Comparison of ENCODE assay signal across 8 cellular contexts in the genomic region with DNA sequence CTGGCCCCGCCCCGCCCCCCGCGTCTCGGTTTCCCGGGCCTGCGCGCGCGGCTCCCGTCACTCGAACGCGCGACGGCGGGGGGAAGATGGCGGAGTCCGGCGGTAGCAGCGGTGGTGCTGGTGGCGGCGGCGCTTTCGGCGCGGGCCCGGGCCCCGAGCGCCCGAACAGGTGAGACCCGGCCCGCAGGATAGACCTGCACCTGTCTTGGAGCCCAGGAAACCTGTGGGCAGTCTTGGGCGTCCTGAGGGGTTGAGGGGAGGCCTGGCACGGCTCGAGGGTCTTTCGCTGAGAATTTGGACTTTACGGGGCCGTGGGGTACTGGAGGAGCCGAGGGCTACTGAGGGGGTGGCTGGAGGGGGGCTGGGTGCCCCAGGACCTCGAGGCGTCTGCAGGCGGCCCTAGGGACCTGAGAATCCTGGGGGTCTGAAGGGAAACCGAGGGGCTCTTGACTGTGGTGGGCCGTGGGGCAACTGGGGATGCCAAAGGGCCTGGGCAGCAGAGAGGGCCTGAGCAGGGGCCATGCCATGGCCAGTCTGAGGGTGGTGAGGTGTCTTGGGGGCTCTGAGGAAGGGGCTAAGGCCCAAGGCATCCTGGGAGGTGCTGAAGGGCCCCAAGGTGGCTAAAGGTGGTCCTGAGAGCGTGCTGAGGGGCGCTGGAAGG. TPM values are rescaled to one million over a fixed set of nuclear protein-coding genes. Genes with fewer than 3 reads are reported as not detected.
DNase-seq lines count a peak whose midpoint lies in the region; ATAC-seq and TF ChIP-seq lines count a peak whose summit lies in the region.

A gene with protein sequence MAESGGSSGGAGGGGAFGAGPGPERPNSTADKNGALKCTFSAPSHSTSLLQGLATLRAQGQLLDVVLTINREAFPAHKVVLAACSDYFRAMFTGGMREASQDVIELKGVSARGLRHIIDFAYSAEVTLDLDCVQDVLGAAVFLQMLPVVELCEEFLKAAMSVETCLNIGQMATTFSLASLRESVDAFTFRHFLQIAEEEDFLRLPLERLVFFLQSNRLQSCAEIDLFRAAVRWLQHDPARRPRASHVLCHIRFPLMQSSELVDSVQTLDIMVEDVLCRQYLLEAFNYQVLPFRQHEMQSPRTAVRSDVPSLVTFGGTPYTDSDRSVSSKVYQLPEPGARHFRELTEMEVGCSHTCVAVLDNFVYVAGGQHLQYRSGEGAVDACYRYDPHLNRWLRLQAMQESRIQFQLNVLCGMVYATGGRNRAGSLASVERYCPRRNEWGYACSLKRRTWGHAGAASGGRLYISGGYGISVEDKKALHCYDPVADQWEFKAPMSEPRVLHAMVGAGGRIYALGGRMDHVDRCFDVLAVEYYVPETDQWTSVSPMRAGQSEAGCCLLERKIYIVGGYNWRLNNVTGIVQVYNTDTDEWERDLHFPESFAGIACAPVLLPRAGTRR (plus strand): TSS at position 60 of the 661 bp plus-strand sequence. CDS start 27 bp downstream, at position 87.

- no peaks in the 10 kb centered on the region for H3K27me3 ChIP-seq in RWPE2 (ENCODE audit: insufficient read depth, poor library complexity, severe bottlenecking)
- H3K27me3 ChIP-seq in esophagus squamous epithelium: peaks cover 0 to 4% (median 0%) of the 10 kb centered on the region in 4 donors
- H3K27me3 ChIP-seq in psoas muscle (ENCODE audit: insufficient read depth in 3 of 3, low read length in 2 of 3): no peaks in the 10 kb centered on the region

- H3K36me3 ChIP-seq in RWPE2 (ENCODE audit: low read depth) (no peaks in the 10 kb centered on the region), esophagus squamous epithelium (no peaks in the 10 kb centered on the region), psoas muscle (ENCODE audit: insufficient read depth in 1 of 2, low read depth in 1 of 2) (no peaks in the 10 kb centered on the region)

- H3K27ac ChIP-seq in RWPE2 (ENCODE audit: poor library complexity, severe bottlenecking): peak within 1 kb of the TSS; percentile 24
- peak within 1 kb of the TSS; percentile 86 to 92 (median 90) for H3K27ac ChIP-seq in esophagus squamous epithelium
- H3K27ac ChIP-seq in psoas muscle: peak within 1 kb of the TSS; percentile 83

- H3K9me3 ChIP-seq in RWPE2 (ENCODE audit: severe bottlenecking): no peaks in the 10 kb centered on the region
- no peaks in the 10 kb centered on the region for H3K9me3 ChIP-seq in esophagus squamous epithelium
- H3K9me3 ChIP-seq in psoas muscle: no peaks in the 10 kb centered on the region

- 18 to 20% methylated on average over 8 to 9 of the region's 47 CpGs for WGBS in esophagus squamous epithelium, 2 donors
- WGBS in psoas muscle, 3 donors: 5 to 8% (median 7%) methylated on average over 41 to 47 of the region's 47 CpGs

- no peak for ATAC-seq in RWPE2 (ENCODE audit: low read depth)
- no peak for ATAC-seq in psoas muscle
- no peak for ATAC-seq in GM18498 (IDR thresholded peaks at IDR 0.05; ENCODE audit: unreplicated experiment)

- no peak for TF ChIP-seq CTCF in GM12875 (IDR thresholded peaks at IDR 0.05; ENCODE audit: borderline replicate concordance, insufficient read depth, low read depth, low read length)
- no peak for TF ChIP-seq CTCF in RWPE2 (IDR thresholded peaks at IDR 0.05; ENCODE audit: poor library complexity, severe bottlenecking)
- no peak for TF ChIP-seq CTCF in esophagus squamous epithelium (IDR thresholded peaks at IDR 0.05)
- TF ChIP-seq CTCF in psoas muscle (IDR thresholded peaks at IDR 0.05): no peak

- in situ Hi-C loops in KBM-7 (cut with MboI; ENCODE audit: low pct_unique_long_range_greater_than_20kb, low sequenced_read_pairs): no loop called here

- DNase-seq in RWPE2 (ENCODE audit: low spot score) (no peak), esophagus squamous epithelium (lab: John Stamatoyannopoulos, UW) (no peak), psoas muscle (no peak), SIG-M5 (lab: John Stamatoyannopoulos, UW) (no peak), KBM-7 (no peak)
- no peak for DNase-seq in stimulated activated CD4-positive, alpha-beta T cell treated with anti-CD3 and anti-CD28 coated beads, Interleukin-2, amount 100 ng/mL, for 24 hours

- H3K4me3 ChIP-seq in GM12875 (ENCODE audit: low read depth, low read length): peak within 1 kb of the TSS; percentile 92
- H3K4me3 ChIP-seq in RWPE2 (ENCODE audit: severe bottlenecking): peak within 1 kb of the TSS; percentile 74
- H3K4me3 ChIP-seq in esophagus squamous epithelium: peak within 1 kb of the TSS; percentile 69 to 91 (median 78)
- peak within 1 kb of the TSS; percentile 88 for H3K4me3 ChIP-seq in psoas muscle

- peaks cover 6% of the 10 kb centered on the region for H3K4me1 ChIP-seq in RWPE2 (ENCODE audit: insufficient read depth, poor library complexity, severe bottlenecking)
- peaks cover 23 to 52% (median 27%) of the 10 kb centered on the region in 3 donors for H3K4me1 ChIP-seq in esophagus squamous epithelium
- peaks cover 9% of the 10 kb centered on the region for H3K4me1 ChIP-seq in psoas muscle

- intact Hi-C loops in esophagus squamous epithelium (cut with DNase I) (no loop called here), psoas muscle (cut with DNase I) (no loop called here)

- TF ChIP-seq POLR2A in esophagus squamous epithelium (IDR thresholded peaks at IDR 0.05): peak in 2 of 4 donors; percentile 66 to 68

RNA-seq across cellular contexts. Expression of the gene that starts here (rescaled TPM):
- total RNA-seq in esophagus squamous epithelium (1 to 10 TPM; 1.6 to 6.6 (median 3.4) TPM), psoas muscle (1 to 10 TPM; 5.2 to 9.9 (median 7.0) TPM)
- 1 to 10 TPM; 3.1 to 4.1 (median 3.5) TPM for polyA plus RNA-seq in psoas muscle

Comparison
In these comparisons a context has a peak if more than half of its experiments do, and no peak if none do; other contexts are left out.
1. H3K27ac ChIP-seq: peak in every context shown above with its lines; median percentile 90 in esophagus squamous epithelium; 83 in psoas muscle; 24 in RWPE2.